In the genomic region with DNA sequence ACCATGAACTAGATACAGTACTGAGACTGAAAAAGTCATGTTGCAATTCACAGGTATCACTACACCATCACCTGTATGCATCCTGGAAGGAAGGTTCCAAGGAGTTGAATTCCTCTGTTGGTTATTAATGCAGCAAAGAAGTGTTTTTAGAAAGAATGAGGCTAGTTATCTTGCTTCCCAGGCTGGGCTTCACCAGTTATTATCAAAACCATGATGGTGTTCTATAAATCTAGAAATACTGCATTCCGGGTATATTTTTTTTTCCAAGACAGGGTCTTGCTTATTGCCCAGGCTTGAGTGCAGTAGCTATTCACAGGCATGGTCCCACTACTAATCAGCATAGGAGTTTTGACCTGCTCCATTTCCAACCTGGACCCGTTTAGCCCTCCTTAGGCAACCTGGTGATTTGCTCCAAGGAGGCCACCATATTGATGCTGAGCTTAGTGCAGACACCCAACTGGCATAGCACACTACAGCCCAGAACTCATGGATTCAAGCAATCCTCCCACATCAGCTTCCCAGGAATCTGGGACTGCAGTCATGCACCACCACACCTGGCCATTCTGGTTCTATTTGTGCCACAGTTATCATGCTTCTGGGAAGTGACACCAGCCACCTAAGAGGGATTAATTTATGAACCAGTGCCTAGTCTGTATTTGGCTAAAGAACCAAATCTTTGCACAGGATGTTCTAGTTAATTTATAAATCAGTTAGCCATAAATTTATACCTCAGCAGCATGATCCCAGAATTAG, we compare ENCODE assay signal across 35 cellular contexts. TPM values are rescaled to one million over a fixed set of nuclear protein-coding genes. Genes with fewer than 3 reads are reported as not detected.
"Had no signal": no experiment of that assay in that cellular context is flagged by ENCODE, and none has a peak within 500 bp of the region (broad histone marks: within the 10 kb centered on the region; RNA-seq: fewer than 3 reads in every experiment).

No MANE protein-coding gene starts in this region.

- H3K9me3 ChIP-seq: adrenal gland, body of pancreas, breast epithelium, Peyer's patch had no signal

- H3K36me3 ChIP-seq: adrenal gland, breast epithelium, Peyer's patch had no signal

- FAIRE-seq: astrocyte had no signal

- H3K27ac ChIP-seq: adrenal gland, breast epithelium, VCaP had no signal

- H3K4me3 ChIP-seq: adrenal gland, body of pancreas, breast epithelium, Peyer's patch had no signal

- H3K36me3 Mint-ChIP-seq: activated naive CD4-positive, alpha-beta T cell treated with anti-CD3 and anti-CD28 coated beads, Interleukin-2, amount 50 U/mL, for 24 hours had no signal

- H3K27ac Mint-ChIP-seq: activated CD8-positive, alpha-beta T cell treated with anti-CD3 and anti-CD28 coated beads for 36 hours; activated naive CD4-positive, alpha-beta T cell treated with anti-CD3 and anti-CD28 coated beads, Interleukin-2, amount 50 U/mL, for 24 hours; activated naive CD8-positive, alpha-beta T cell treated with anti-CD3 and anti-CD28 coated beads, Interleukin-2, amount 10 ng/mL, durations not matched to agents 7 days and 5 days; activated T-cell treated with anti-CD3 and anti-CD28 coated beads, Interleukin-2, amount 50 U/mL, for 72 hours; activated T-helper 2 cell treated with anti-CD3 and anti-CD28 coated beads, Interferon-gamma antibody, Interleukin-2, Interleukin-4, amounts not matched to agents 10 μg/mL and 5 μg/mL and 100 μg/mL, durations not matched to agents 14 hours and 24 hours and 36 hours had no signal

- H3K9me3 Mint-ChIP-seq: activated CD8-positive, alpha-beta T cell treated with anti-CD3 and anti-CD28 coated beads for 36 hours; activated naive CD4-positive, alpha-beta T cell treated with anti-CD3 and anti-CD28 coated beads, Interleukin-2, amount 50 U/mL, for 24 hours; activated naive CD8-positive, alpha-beta T cell treated with anti-CD3 and anti-CD28 coated beads, Interleukin-2, amount 10 ng/mL, durations not matched to agents 7 days and 5 days; activated T-helper 2 cell treated with anti-CD3 and anti-CD28 coated beads, Interferon-gamma antibody, Interleukin-2, Interleukin-4, amounts not matched to agents 10 μg/mL and 5 μg/mL and 100 μg/mL, durations not matched to agents 14 hours and 24 hours and 36 hours had no signal

- ATAC-seq: activated CD8-positive, alpha-beta T cell treated with anti-CD3 and anti-CD28 coated beads for 36 hours; activated T-cell treated with anti-CD3 and anti-CD28 coated beads, Interleukin-2, amount 50 U/mL, for 72 hours; body of pancreas; PC-3; Right ventricle myocardium inferior had no signal

- H3K4me3 Mint-ChIP-seq: activated CD8-positive, alpha-beta T cell treated with anti-CD3 and anti-CD28 coated beads for 36 hours; activated naive CD4-positive, alpha-beta T cell treated with anti-CD3 and anti-CD28 coated beads, Interleukin-2, amount 50 U/mL, for 24 hours; activated naive CD8-positive, alpha-beta T cell treated with anti-CD3 and anti-CD28 coated beads, Interleukin-2, amount 10 ng/mL, durations not matched to agents 7 days and 5 days; activated T-cell treated with anti-CD3 and anti-CD28 coated beads, Interleukin-2, amount 50 U/mL, for 72 hours had no signal

- H3K27me3 ChIP-seq: adrenal gland, body of pancreas, breast epithelium, Peyer's patch had no signal

- H3K4me1 ChIP-seq: body of pancreas, breast epithelium had no signal

- DNase-seq: activated CD4-positive, alpha-beta T cell treated with anti-CD3 and anti-CD28 coated beads for 1 hour; activated CD4-positive, alpha-beta T cell treated with anti-CD3 and anti-CD28 coated beads for 48 hours; activated CD4-positive, CD25-positive, alpha-beta regulatory T cell; activated CD8-positive, alpha-beta T cell treated with anti-CD3 and anti-CD28 coated beads for 36 hours; activated gamma-delta T cell; activated naive CD4-positive, alpha-beta T cell treated with Interleukin-2 at 50 U/mL for 16 hours; activated naive CD8-positive, alpha-beta T cell treated with anti-CD3 and anti-CD28 coated beads, Interleukin-2, amount 10 ng/mL, durations not matched to agents 7 days and 5 days; activated T-cell treated with anti-CD3 and anti-CD28 coated beads, Interleukin-2, amount 50 U/mL, for 1 hour; activated T-cell treated with anti-CD3 and anti-CD28 coated beads, Interleukin-2, amount 50 U/mL, for 72 hours; adrenal gland; body of pancreas; NCI-H1048; NCI-H1105 treated with DMSO at 0.1 percent for 48 hours; NCI-H1436; NCI-H1694; NCI-H1930; NCI-H2081 treated with DMSO at 0.1 percent for 48 hours; NCI-H345; NCI-H524 treated with DMSO at 0.1 percent for 48 hours; PC-3; Peyer's patch; RPMI8226; SW 1271; T-helper 1 cell; T-helper 2 cell; T-helper 9 cell had no signal

RNA-seq across cellular contexts. Expression of a gene that starts 1.6 kb away (rescaled TPM):
- total RNA-seq: activated CD8-positive, alpha-beta memory T cell treated with anti-CD3 and anti-CD28 coated beads for 36 hours; activated CD8-positive, alpha-beta T cell treated with anti-CD3 and anti-CD28 coated beads for 36 hours; astrocyte; MCF 10A; NCI-H460; PC-3 had no signal
